Comparison of ENCODE assay signal across 2 cellular contexts in the genomic region with DNA sequence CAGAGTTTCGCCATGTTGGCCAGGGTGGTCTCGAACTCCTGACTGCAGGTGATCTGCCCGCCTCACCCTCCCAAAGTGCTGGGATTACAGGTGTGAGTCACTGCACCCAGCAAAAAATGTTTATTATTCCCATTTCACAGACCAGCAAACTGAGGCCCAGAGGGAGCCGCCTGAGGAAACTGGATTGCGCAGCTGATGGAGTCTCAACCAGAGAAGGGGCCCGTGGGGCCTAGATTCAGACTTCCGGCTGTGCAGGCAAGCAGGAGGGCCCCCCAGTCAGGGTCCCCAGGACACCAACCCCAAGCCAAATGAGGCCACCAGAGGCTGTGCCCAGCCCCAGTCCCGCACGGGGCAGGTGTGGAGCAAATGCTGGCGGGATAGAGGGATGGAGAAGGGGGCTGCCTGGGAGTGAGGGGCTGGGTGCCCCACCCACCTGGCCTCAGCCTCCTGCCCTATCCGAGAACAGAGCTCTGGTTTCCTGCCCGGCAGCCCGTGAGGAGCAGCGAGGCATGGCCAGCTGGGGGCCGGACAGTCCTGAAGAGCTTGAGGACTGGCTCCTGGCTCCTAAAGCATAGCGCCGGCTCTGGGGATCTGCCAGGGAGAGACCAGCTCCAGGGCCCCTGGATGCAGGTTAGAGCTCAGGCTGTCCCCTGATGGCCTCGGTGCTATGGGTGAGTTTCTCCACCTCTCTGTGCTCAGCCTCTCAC.
A peak's percentile ranks its signal among the peaks of the same experiment; 100 is the strongest.
TF ChIP-seq lines count a peak whose summit lies in the region.

No MANE protein-coding gene starts in this region.

TF ChIP-seq in IMR-90, 13 proteins besides CTCF, POLR2A, EP300 and RAD21:
- TF ChIP-seq MAZ (IDR thresholded peaks at IDR 0.05; ENCODE audit: borderline replicate concordance, low read depth, low read length) = no peak

TF ChIP-seq in H1, 55 proteins besides CTCF, POLR2A, EP300 and RAD21:
- 0 out of 4 replicates have a peak, but pooled peaks of 1 of the 2 experiments have one; percentile 19 for TF ChIP-seq HDAC2 (IDR thresholded peaks at IDR 0.05; ENCODE audit: borderline replicate concordance in 1 of 2, low read depth in 2 of 2, low read length in 2 of 2)
- TF ChIP-seq EGR1 (IDR thresholded peaks at IDR 0.05; ENCODE audit: borderline replicate concordance, low read depth, low read length) = no peak
- TF ChIP-seq, protein P1, sequence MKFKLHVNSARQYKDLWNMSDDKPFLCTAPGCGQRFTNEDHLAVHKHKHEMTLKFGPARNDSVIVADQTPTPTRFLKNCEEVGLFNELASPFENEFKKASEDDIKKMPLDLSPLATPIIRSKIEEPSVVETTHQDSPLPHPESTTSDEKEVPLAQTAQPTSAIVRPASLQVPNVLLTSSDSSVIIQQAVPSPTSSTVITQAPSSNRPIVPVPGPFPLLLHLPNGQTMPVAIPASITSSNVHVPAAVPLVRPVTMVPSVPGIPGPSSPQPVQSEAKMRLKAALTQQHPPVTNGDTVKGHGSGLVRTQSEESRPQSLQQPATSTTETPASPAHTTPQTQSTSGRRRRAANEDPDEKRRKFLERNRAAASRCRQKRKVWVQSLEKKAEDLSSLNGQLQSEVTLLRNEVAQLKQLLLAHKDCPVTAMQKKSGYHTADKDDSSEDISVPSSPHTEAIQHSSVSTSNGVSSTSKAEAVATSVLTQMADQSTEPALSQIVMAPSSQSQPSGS (IDR thresholded peaks at IDR 0.05; ENCODE audit: low read length) = no peak
- no peak for TF ChIP-seq PHF8 (conservative IDR thresholded peaks at IDR 0.05; ENCODE audit: low read depth, low read length)
- TF ChIP-seq CREB1 (IDR thresholded peaks at IDR 0.05) = 0 out of 2 replicates have a peak, but pooled peaks have one; percentile 16
- TF ChIP-seq SIX5 (IDR thresholded peaks at IDR 0.05; ENCODE audit: low read depth, low read length) = no peak
- TF ChIP-seq CBX5 (IDR thresholded peaks at IDR 0.05; ENCODE audit: low read depth, low read length) = no peak
- TF ChIP-seq CHD1 (IDR thresholded peaks at IDR 0.05; ENCODE audit: low read depth, low read length) = no peak
- TF ChIP-seq SIN3A (conservative IDR thresholded peaks at IDR 0.05 in 1 of 2, IDR thresholded peaks at IDR 0.05 in 1 of 2; ENCODE audit: low read depth in 1 of 2, low read length in 2 of 2) = no peak
- no peak for TF ChIP-seq RNF2 (IDR thresholded peaks at IDR 0.05; ENCODE audit: borderline replicate concordance, low read depth, low read length, missing control alignments, poor library complexity, severe bottlenecking)
- no peak for TF ChIP-seq SIRT6 (IDR thresholded peaks at IDR 0.05; ENCODE audit: low read length)
- no peak for TF ChIP-seq CHD2 (IDR thresholded peaks at IDR 0.05; ENCODE audit: low read length)
- no peak for TF ChIP-seq JUND (IDR thresholded peaks at IDR 0.05; ENCODE audit: low read length)
- TF ChIP-seq SP4 (IDR thresholded peaks at IDR 0.05; ENCODE audit: low read length) = no peak
- no peak for TF ChIP-seq ZNF274 (IDR thresholded peaks at IDR 0.05; ENCODE audit: borderline replicate concordance, extremely low read depth, low read length)
- TF ChIP-seq TCF12 (IDR thresholded peaks at IDR 0.05; ENCODE audit: low read depth, low read length) = no peak
- TF ChIP-seq, protein P2, sequence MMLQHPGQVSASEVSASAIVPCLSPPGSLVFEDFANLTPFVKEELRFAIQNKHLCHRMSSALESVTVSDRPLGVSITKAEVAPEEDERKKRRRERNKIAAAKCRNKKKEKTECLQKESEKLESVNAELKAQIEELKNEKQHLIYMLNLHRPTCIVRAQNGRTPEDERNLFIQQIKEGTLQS (IDR thresholded peaks at IDR 0.05; ENCODE audit: insufficient read depth, low read depth, low read length) = no peak
- no peak for TF ChIP-seq ASH2L (IDR thresholded peaks at IDR 0.05; ENCODE audit: low read length)
- TF ChIP-seq FOSL1 (IDR thresholded peaks at IDR 0.05; ENCODE audit: insufficient read depth, low read depth, low read length) = no peak
- TF ChIP-seq KDM1A (IDR thresholded peaks at IDR 0.05; ENCODE audit: borderline replicate concordance, low read length) = peak; percentile 83
- TF ChIP-seq TBP (IDR thresholded peaks at IDR 0.05; ENCODE audit: low read depth, low read length) = peak; percentile 22; the same call in 1 of the 2 replicates
- TF ChIP-seq TEAD4 (IDR thresholded peaks at IDR 0.05; ENCODE audit: low read depth, low read length) = no peak
- TF ChIP-seq RFX5 (IDR thresholded peaks at IDR 0.05; ENCODE audit: borderline replicate concordance, low read depth, low read length) = peak; percentile 69; the same call in 1 of the 2 replicates
